8 cellular contexts compared by ENCODE assay signal in the genomic region with DNA sequence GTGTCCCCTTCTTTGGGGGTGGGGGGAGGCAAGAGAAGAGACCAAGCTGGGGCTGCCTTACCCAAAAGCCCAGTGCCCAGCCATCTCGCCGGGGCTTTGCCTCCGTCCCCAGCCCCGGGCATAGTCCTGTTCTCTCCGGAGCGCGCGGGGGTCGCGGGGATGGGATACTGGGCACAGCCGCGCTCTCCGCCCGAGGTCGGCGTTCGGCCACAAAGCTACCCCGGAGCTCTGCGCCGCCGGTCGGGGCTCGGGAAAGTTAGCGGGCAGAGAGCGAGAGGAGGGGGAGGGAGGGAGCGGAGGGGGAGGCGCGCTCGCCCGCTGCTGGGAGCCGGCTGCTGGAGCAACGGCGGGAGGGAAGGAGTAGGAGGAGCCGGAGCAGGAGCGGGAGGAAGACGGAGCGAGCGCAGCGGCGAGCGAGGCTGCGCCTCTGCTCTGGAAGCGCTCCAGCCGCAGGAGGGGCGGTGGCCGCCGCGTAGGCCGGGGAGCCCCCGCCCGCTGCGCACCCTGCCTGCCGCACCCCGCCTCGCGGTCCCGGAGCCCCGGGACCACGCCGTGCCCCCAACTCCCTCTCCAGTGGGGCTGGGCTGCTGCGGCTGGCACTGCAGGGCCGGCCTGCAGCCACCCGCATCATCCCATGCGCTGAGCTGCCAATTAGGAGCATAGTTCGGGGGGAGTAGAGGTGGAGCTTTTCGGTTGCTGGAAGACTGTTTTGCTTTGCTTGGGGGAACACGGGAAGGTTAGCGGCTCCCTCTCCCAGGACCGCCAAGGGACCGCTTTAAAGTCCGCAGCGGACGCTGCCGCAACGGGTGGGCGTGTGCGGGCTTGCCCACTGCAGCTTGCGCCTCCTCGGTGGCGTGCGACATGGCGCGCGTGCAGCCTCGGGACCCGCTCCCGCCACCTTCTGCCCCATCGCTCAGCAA. TPM values are rescaled to one million over a fixed set of nuclear protein-coding genes. Genes with fewer than 3 reads are reported as not detected.
DNase-seq lines count a peak whose midpoint lies in the region; ATAC-seq, FAIRE-seq and TF ChIP-seq lines count a peak whose summit lies in the region.

A gene with protein sequence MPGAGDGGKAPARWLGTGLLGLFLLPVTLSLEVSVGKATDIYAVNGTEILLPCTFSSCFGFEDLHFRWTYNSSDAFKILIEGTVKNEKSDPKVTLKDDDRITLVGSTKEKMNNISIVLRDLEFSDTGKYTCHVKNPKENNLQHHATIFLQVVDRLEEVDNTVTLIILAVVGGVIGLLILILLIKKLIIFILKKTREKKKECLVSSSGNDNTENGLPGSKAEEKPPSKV (minus strand): TSS at position 272 of the 920 bp plus-strand sequence. CDS start 150 bp downstream, at position 122.

- H3K27me3 Mint-ChIP-seq in activated T-cell treated with anti-CD3 and anti-CD28 coated beads, Interleukin-2, amount 50 U/mL, for 72 hours (ENCODE audit: low read depth) = peaks cover 78% of the 10 kb centered on the region

- no peaks in the 10 kb centered on the region for H3K9me3 Mint-ChIP-seq in activated T-cell treated with anti-CD3 and anti-CD28 coated beads, Interleukin-2, amount 50 U/mL, for 72 hours

- peak; percentile 17 for DNase-seq in DMS153 (lab: John Stamatoyannopoulos, UW)
- peak; percentile 55 for DNase-seq in NB4 (ENCODE audit: low read depth)
- peak; percentile 32 to 36 for DNase-seq in activated T-cell treated with anti-CD3 and anti-CD28 coated beads, Interleukin-2, amount 50 U/mL, for 72 hours
- peak; percentile 21 for DNase-seq in fibroblast of the conjunctiva (ENCODE audit: low read depth)
- DNase-seq in myocyte (ENCODE audit: low read depth) = peak; percentile 21
- DNase-seq in GM19239 (ENCODE audit: insufficient read length, low spot score) = no peak
- no peak for DNase-seq in stimulated activated CD4-positive, alpha-beta T cell treated with anti-CD3 and anti-CD28 coated beads, Interleukin-2, amount 100 ng/mL, for 48 hours

- peak; percentile 69 to 70 for ATAC-seq in activated T-cell treated with anti-CD3 and anti-CD28 coated beads, Interleukin-2, amount 50 U/mL, for 72 hours (replicated peaks in 1 of 2)
- no peak for ATAC-seq in GM21528 (IDR thresholded peaks at IDR 0.05; ENCODE audit: low FRiP score, unreplicated experiment)

- no peak for TF ChIP-seq CTCF in NB4 (IDR thresholded peaks at IDR 0.05; ENCODE audit: low read depth, low read length)

- FAIRE-seq in GM19239 (lab: Jason Lieb, UNC) = no peak

- H3K4me3 Mint-ChIP-seq in activated T-cell treated with anti-CD3 and anti-CD28 coated beads, Interleukin-2, amount 50 U/mL, for 72 hours = peak within 1 kb of the TSS; percentile 72 to 82

- no peak within 1 kb of the TSS for H3K27ac Mint-ChIP-seq in activated T-cell treated with anti-CD3 and anti-CD28 coated beads, Interleukin-2, amount 50 U/mL, for 72 hours

- H3K36me3 Mint-ChIP-seq in activated T-cell treated with anti-CD3 and anti-CD28 coated beads, Interleukin-2, amount 50 U/mL, for 72 hours (ENCODE audit: insufficient read depth in 2 of 2) = peaks cover 0 to 2% of the 10 kb centered on the region in 2 donors

- no peak for TF ChIP-seq POLR2A in NB4 (IDR thresholded peaks at IDR 0.05; ENCODE audit: extremely low read depth, insufficient read length)

- peaks cover 19% of the 10 kb centered on the region for H3K4me1 Mint-ChIP-seq in activated T-cell treated with anti-CD3 and anti-CD28 coated beads, Interleukin-2, amount 50 U/mL, for 72 hours (ENCODE audit: low read depth)

- no peak within 1 kb of the TSS for H3K4me3 ChIP-seq in NB4 (ENCODE audit: low read depth, low read length)

RNA-seq across cellular contexts. Expression of the gene that starts here (rescaled TPM):
- under 1 TPM; 0.46 to 0.53 TPM for total RNA-seq in activated T-cell treated with anti-CD3 and anti-CD28 coated beads, Interleukin-2, amount 50 U/mL, for 72 hours
- 0.16 TPM in 1 of 2 replicates, not detected in the other for total RNA-seq in myocyte
- polyA plus RNA-seq in myocyte (2012) = not detected

Comparison
In these comparisons a context has a peak if more than half of its experiments do, and no peak if none do; other contexts are left out.
1. Peak in DNase-seq and ATAC-seq in activated T-cell treated with anti-CD3 and anti-CD28 coated beads, Interleukin-2, amount 50 U/mL, for 72 hours; RNA of the gene not detected or under 1 TPM.
2. Peak in DNase-seq in myocyte; RNA of the gene not detected or under 1 TPM.
3. DNase-seq: peak in DMS153 (single experiment), NB4 (single experiment) and fibroblast of the conjunctiva (single experiment); none in GM19239 (single experiment) and stimulated activated CD4-positive, alpha-beta T cell treated with anti-CD3 and anti-CD28 coated beads, Interleukin-2, amount 100 ng/mL, for 48 hours (0 of 2).